In genomic region chrX:87636533-87636932, GRCh38 we compare ENCODE assay signal across 23 cellular contexts.
"Had no signal": no experiment of that assay in that cellular context is flagged by ENCODE, and none has a peak within 500 bp of the region (broad histone marks: within the 10 kb centered on the region; RNA-seq: fewer than 3 reads in every experiment).

No MANE protein-coding gene starts in this region.

- H3K4me3 ChIP-seq: ascending aorta, breast epithelium, esophagus squamous epithelium, lower lobe of right lung, thoracic aorta, upper lobe of right lung had no signal

- ATAC-seq: activated CD8-positive, alpha-beta T cell treated with anti-CD3 and anti-CD28 coated beads, Interleukin-2, amount 10 ng/mL, durations not matched to agents 7 days and 5 days; activated T-cell treated with anti-CD3 and anti-CD28 coated beads, Interleukin-2, amount 50 U/mL, for 4 hours; lower lobe of right lung; stimulated activated naive B cell treated with anti-CD40 and anti-IgM and Interleukin-4, amounts not matched to agents 10 μg/mL and 1 μg/mL and 100 μg/mL, for 72 hours; upper lobe of right lung had no signal

- FAIRE-seq: endothelial cell of umbilical vein had no signal

- H3K27ac Mint-ChIP-seq: activated CD4-positive, alpha-beta T cell treated with anti-CD3 and anti-CD28 coated beads, Interleukin-2, amount 10 ng/mL, durations not matched to agents 7 days and 5 days; activated CD8-positive, alpha-beta T cell treated with anti-CD3 and anti-CD28 coated beads, Interleukin-2, amount 10 ng/mL, durations not matched to agents 7 days and 5 days; nephron; stimulated activated naive B cell treated with anti-CD40 and anti-IgM and Interleukin-4, amounts not matched to agents 10 μg/mL and 1 μg/mL and 100 μg/mL, for 72 hours had no signal

- H3K4me1 Mint-ChIP-seq: activated CD4-positive, alpha-beta T cell treated with anti-CD3 and anti-CD28 coated beads, Interleukin-2, amount 10 ng/mL, durations not matched to agents 7 days and 5 days; nephron; stimulated activated naive B cell treated with anti-CD40 and anti-IgM and Interleukin-4, amounts not matched to agents 10 μg/mL and 1 μg/mL and 100 μg/mL, for 72 hours had no signal

- H3K27ac ChIP-seq: ascending aorta, breast epithelium, esophagus squamous epithelium, lower lobe of right lung, thoracic aorta, upper lobe of right lung had no signal

- H3K36me3 Mint-ChIP-seq: stimulated activated naive B cell treated with anti-CD40 and anti-IgM and Interleukin-4, amounts not matched to agents 10 μg/mL and 1 μg/mL and 100 μg/mL, for 72 hours had no signal

- H3K27me3 Mint-ChIP-seq: activated CD4-positive, alpha-beta T cell treated with anti-CD3 and anti-CD28 coated beads, Interleukin-2, amount 10 ng/mL, durations not matched to agents 7 days and 5 days; stimulated activated naive B cell treated with anti-CD40 and anti-IgM and Interleukin-4, amounts not matched to agents 10 μg/mL and 1 μg/mL and 100 μg/mL, for 72 hours had no signal

- H3K9me3 ChIP-seq: lower lobe of right lung, thoracic aorta, upper lobe of right lung had no signal

- DNase-seq: activated CD4-positive, alpha-beta T cell treated with anti-CD3 and anti-CD28 coated beads, Interleukin-2, amount 10 ng/mL, durations not matched to agents 7 days and 5 days; activated CD4-positive, CD25-positive, alpha-beta regulatory T cell; activated CD8-positive, alpha-beta memory T cell treated with anti-CD3 and anti-CD28 coated beads, Interleukin-2, amount 50 U/mL, for 4 hours; activated CD8-positive, alpha-beta T cell treated with anti-CD3 and anti-CD28 coated beads, Interleukin-2, amount 10 ng/mL, durations not matched to agents 7 days and 5 days; activated effector memory CD4-positive, alpha-beta T cell treated with anti-CD3 and anti-CD28 coated beads, Interleukin-2, amount 50 U/mL, for 16 hours; activated naive CD4-positive, alpha-beta T cell treated with anti-CD3 and anti-CD28 coated beads, Interleukin-2, amount 50 U/mL, for 16 hours; activated T-cell treated with anti-CD3 and anti-CD28 coated beads, Interleukin-2, amount 50 U/mL, for 4 hours; cortex of kidney; effector CD8-positive, alpha-beta T cell; esophagus squamous epithelium; islet precursor cell; lower lobe of right lung; occipital lobe; posterior cingulate gyrus; stimulated activated naive B cell treated with anti-CD40 and anti-IgM and Interleukin-4, amounts not matched to agents 10 μg/mL and 1 μg/mL and 100 μg/mL, for 72 hours; T-helper 1 cell; T-helper 9 cell; upper lobe of right lung had no signal

- H3K36me3 ChIP-seq: ascending aorta, breast epithelium, esophagus squamous epithelium, lower lobe of right lung, thoracic aorta, upper lobe of right lung had no signal

- H3K4me3 Mint-ChIP-seq: activated CD4-positive, alpha-beta T cell treated with anti-CD3 and anti-CD28 coated beads, Interleukin-2, amount 10 ng/mL, durations not matched to agents 7 days and 5 days; activated CD8-positive, alpha-beta T cell treated with anti-CD3 and anti-CD28 coated beads, Interleukin-2, amount 10 ng/mL, durations not matched to agents 7 days and 5 days; activated T-cell treated with anti-CD3 and anti-CD28 coated beads, Interleukin-2, amount 50 U/mL, for 4 hours; nephron; stimulated activated naive B cell treated with anti-CD40 and anti-IgM and Interleukin-4, amounts not matched to agents 10 μg/mL and 1 μg/mL and 100 μg/mL, for 72 hours had no signal

- H3K9me3 Mint-ChIP-seq: activated T-cell treated with anti-CD3 and anti-CD28 coated beads, Interleukin-2, amount 50 U/mL, for 4 hours had no signal

- H3K27me3 ChIP-seq: ascending aorta, upper lobe of right lung had no signal

- H3K4me1 ChIP-seq: ascending aorta, breast epithelium, esophagus squamous epithelium, lower lobe of right lung, upper lobe of right lung had no signal
